ENCODE assay signal across 12 cellular contexts in genomic region chr14:51491776-51492175, GRCh38.
"Had no signal": no experiment of that assay in that cellular context is flagged by ENCODE, and none has a peak within 500 bp of the region (broad histone marks: within the 10 kb centered on the region; RNA-seq: fewer than 3 reads in every experiment).

No MANE protein-coding gene starts in this region.

- H3K4me3 ChIP-seq: adrenal gland, coronary artery, thyroid gland had no signal

- H3K36me3 ChIP-seq: adrenal gland, neutrophil, thyroid gland had no signal

- H3K4me1 Mint-ChIP-seq: activated CD4-positive, alpha-beta T cell treated with anti-CD3 and anti-CD28 coated beads, Interleukin-2, amount 10 ng/mL, durations not matched to agents 24 days and 14 days; activated T-helper 17 cell treated with anti-CD3 and anti-CD28 coated beads, Interleukin-2, amount 50 U/mL, for 72 hours had no signal

- H3K27ac Mint-ChIP-seq: activated CD4-positive, alpha-beta T cell treated with anti-CD3 and anti-CD28 coated beads, Interleukin-2, amount 10 ng/mL, durations not matched to agents 24 days and 14 days; activated T-helper 17 cell treated with anti-CD3 and anti-CD28 coated beads, Interleukin-2, amount 50 U/mL, for 72 hours; WTC11 had no signal

- DNase-seq: activated CD4-positive, alpha-beta T cell treated with anti-CD3 and anti-CD28 coated beads, Interleukin-2, amount 10 ng/mL, durations not matched to agents 24 days and 14 days; activated naive CD4-positive, alpha-beta T cell treated with anti-CD3 and anti-CD28 coated beads, Interleukin-2, amount 50 U/mL, for 16 hours; adrenal gland; central memory CD4-positive, alpha-beta T cell; effector memory CD4-positive, alpha-beta T cell; foreskin fibroblast; mesendoderm; thyroid gland had no signal

- H3K27me3 ChIP-seq: adrenal gland, neutrophil, thyroid gland had no signal

- H3K4me1 ChIP-seq: adrenal gland, thyroid gland had no signal

- H3K27me3 Mint-ChIP-seq: activated CD4-positive, alpha-beta T cell treated with anti-CD3 and anti-CD28 coated beads, Interleukin-2, amount 10 ng/mL, durations not matched to agents 24 days and 14 days had no signal

- H3K4me3 Mint-ChIP-seq: activated CD4-positive, alpha-beta T cell treated with anti-CD3 and anti-CD28 coated beads, Interleukin-2, amount 10 ng/mL, durations not matched to agents 24 days and 14 days; activated T-helper 17 cell treated with anti-CD3 and anti-CD28 coated beads, Interleukin-2, amount 50 U/mL, for 72 hours; WTC11 had no signal

- H3K9me3 ChIP-seq: adrenal gland, neutrophil, thyroid gland had no signal

- H3K27ac ChIP-seq: adrenal gland, coronary artery, neutrophil, thyroid gland had no signal
